ENCODE assay signal across 8 cellular contexts in the genomic region with DNA sequence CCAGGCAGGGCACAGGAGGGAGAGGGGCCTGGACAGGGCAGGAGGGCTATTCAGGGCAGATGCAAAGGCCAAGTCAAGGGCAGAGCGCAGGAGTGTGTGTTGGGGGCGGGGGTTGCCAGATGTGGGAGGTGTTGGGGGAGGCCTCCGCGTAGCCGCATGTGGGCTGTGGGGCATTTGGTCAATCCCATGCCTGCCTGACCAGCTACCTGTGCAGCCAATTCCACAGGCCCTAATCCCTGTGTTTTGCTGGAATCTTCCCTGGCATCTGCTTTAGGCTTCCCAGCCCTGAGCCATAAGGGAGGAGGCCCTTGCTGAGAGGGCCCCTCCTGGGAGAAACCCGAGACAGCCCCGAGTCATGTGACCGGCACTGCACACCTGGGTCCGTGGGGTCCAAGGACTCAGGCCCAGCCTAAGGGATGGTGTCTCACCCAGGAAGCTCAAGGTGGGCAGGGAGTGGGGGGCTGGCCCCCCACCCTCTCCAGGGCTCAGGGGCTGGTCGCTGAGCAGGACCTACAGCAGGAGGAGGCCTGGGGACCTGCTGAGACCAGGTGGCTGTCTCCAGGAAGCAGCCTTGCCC. TPM values are rescaled to one million over a fixed set of nuclear protein-coding genes. Genes with fewer than 3 reads are reported as not detected.
DNase-seq lines count a peak whose midpoint lies in the region; ATAC-seq and TF ChIP-seq lines count a peak whose summit lies in the region.
"Had no signal": no experiment of that assay in that cellular context is flagged by ENCODE, and none has a peak within 500 bp of the region (broad histone marks: within the 10 kb centered on the region; RNA-seq: fewer than 3 reads in every experiment).

No MANE protein-coding gene starts in this region.

- CTCF ChIA-PET in HCT116 (lab: Charles Lee): no interaction called here

- H3K79me2 ChIP-seq in HCT116 (ENCODE audit: insufficient read depth, low read length): no peaks in the 10 kb centered on the region

- H3K4me2 ChIP-seq in HCT116 (ENCODE audit: low read length): no peak overlapping the region

- DNase-seq in HCT116 (ENCODE audit: low read depth, low spot score): no peak
- DNase-seq in NCI-H69 (lab: John Stamatoyannopoulos, UW): peak; percentile 92
- no peak for DNase-seq in esophagus muscularis mucosa (ENCODE audit: extremely low spot score)
- DNase-seq in stimulated activated effector memory CD8-positive, alpha-beta T cell treated with anti-CD3 and anti-CD28 coated beads, Interleukin-12 subunit alpha, Interleukin-12 subunit beta, amount 100 ng/mL, for 72 hours (ENCODE audit: low spot score in 2 of 2): no peak
- DNase-seq in posterior vena cava (ENCODE audit: low spot score): no peak

- H2AFZ ChIP-seq in HCT116 (ENCODE audit: low read depth, low read length, poor library complexity, severe bottlenecking): no peak overlapping the region

- H3K36me3 Mint-ChIP-seq in stimulated activated effector memory CD8-positive, alpha-beta T cell treated with anti-CD3 and anti-CD28 coated beads, Interleukin-12 subunit alpha, Interleukin-12 subunit beta, amount 100 ng/mL, for 72 hours: peaks cover 25% of the 10 kb centered on the region

- H3K9me3 ChIP-seq in HCT116 (ENCODE audit: control insufficient read depth in 1 of 2, insufficient read depth in 1 of 2, low read depth in 1 of 2, low read length in 2 of 2): no peaks in the 10 kb centered on the region
- H3K9me3 ChIP-seq in esophagus muscularis mucosa: no peaks in the 10 kb centered on the region

- BruUV-seq in HCT116 (replicated peaks; lab: Mats Ljungman, UMichigan): no TSS peak

- no peaks in the 10 kb centered on the region for H3K9me2 ChIP-seq in HCT116 (ENCODE audit: insufficient read depth)

- POLR2A ChIA-PET in HCT116 (lab: Charles Lee): no interaction called here

- peak; percentile 6 for ATAC-seq in GM18519 (IDR thresholded peaks at IDR 0.05; ENCODE audit: low FRiP score, unreplicated experiment)
- peak; percentile 23 for ATAC-seq in HCT116
- peak; percentile 1 for ATAC-seq in stimulated activated effector memory CD8-positive, alpha-beta T cell treated with anti-CD3 and anti-CD28 coated beads, Interleukin-12 subunit alpha, Interleukin-12 subunit beta, amount 100 ng/mL, for 72 hours
- ATAC-seq in HG03432 (IDR thresholded peaks at IDR 0.05; ENCODE audit: unreplicated experiment): no peak

- H4K20me1 ChIP-seq in HCT116 (ENCODE audit: insufficient read depth): no peaks in the 10 kb centered on the region

- H3K36me3 ChIP-seq in HCT116 (ENCODE audit: control insufficient read depth in 1 of 2, insufficient read depth in 2 of 2, low read length in 2 of 2) (0 out of 4 replicates have a peak, but pooled peaks cover 0 to under 1% of the 10 kb centered on the region in 2 experiments), esophagus muscularis mucosa (peaks cover 0 to 20% (median 16%) of the 10 kb centered on the region in 4 donors)

- no peak for TF ChIP-seq RAD21 in HCT116 (IDR thresholded peaks at IDR 0.05; ENCODE audit: low read depth)

- peak overlapping the region; percentile 98 for H3K27ac Mint-ChIP-seq in stimulated activated effector memory CD8-positive, alpha-beta T cell treated with anti-CD3 and anti-CD28 coated beads, Interleukin-12 subunit alpha, Interleukin-12 subunit beta, amount 100 ng/mL, for 72 hours

- H3K9me3 Mint-ChIP-seq in stimulated activated effector memory CD8-positive, alpha-beta T cell treated with anti-CD3 and anti-CD28 coated beads, Interleukin-12 subunit alpha, Interleukin-12 subunit beta, amount 100 ng/mL, for 72 hours: no peaks in the 10 kb centered on the region
- H3K9me3 Mint-ChIP-seq: neural crest cell had no signal

- H3K27me3 ChIP-seq in HCT116 (ENCODE audit: insufficient read depth, low read length) (no peaks in the 10 kb centered on the region), esophagus muscularis mucosa (no peaks in the 10 kb centered on the region)

- WGBS in esophagus muscularis mucosa: 75% methylated on average over 8 of the region's 10 CpGs

- no peak for TF ChIP-seq EP300 in esophagus muscularis mucosa (IDR thresholded peaks at IDR 0.05)

- TF ChIP-seq CTCF in HCT116 (IDR thresholded peaks at IDR 0.05 in 2 of 3, conservative IDR thresholded peaks at IDR 0.05 in 1 of 3; ENCODE audit: borderline replicate concordance in 1 of 3, insufficient read depth in 1 of 3, low read depth in 2 of 3, low read length in 2 of 3) (no peak), esophagus muscularis mucosa (IDR thresholded peaks at IDR 0.05) (no peak)

- H3K4me1 Mint-ChIP-seq in stimulated activated effector memory CD8-positive, alpha-beta T cell treated with anti-CD3 and anti-CD28 coated beads, Interleukin-12 subunit alpha, Interleukin-12 subunit beta, amount 100 ng/mL, for 72 hours: peaks cover 51% of the 10 kb centered on the region
- H3K4me1 Mint-ChIP-seq: neural crest cell had no signal

- intact Hi-C loops in HCT116 (cut with micrococcal nuclease) (no loop called here), esophagus muscularis mucosa (cut with DNase I) (no loop called here), posterior vena cava (cut with DNase I) (no loop called here)

- RAD21 ChIA-PET in HCT116 (lab: Charles Lee; ENCODE audit: low non-redundant PET in 1 of 2, low total read pairs in 2 of 2, uncharacterized antibody in 2 of 2, unreplicated experiment in 2 of 2): no interaction called here

- H3K4me3 ChIP-seq in HCT116 (replicated peaks in 1 of 2; ENCODE audit: low read depth in 1 of 2, low read length in 2 of 2) (no peak overlapping the region), esophagus muscularis mucosa (peak overlapping the region in 3 of 4 donors; percentile 10 to 38 (median 29))

- no peak overlapping the region for H3K9ac ChIP-seq in HCT116 (ENCODE audit: low read length)

- H3K4me3 Mint-ChIP-seq in stimulated activated effector memory CD8-positive, alpha-beta T cell treated with anti-CD3 and anti-CD28 coated beads, Interleukin-12 subunit alpha, Interleukin-12 subunit beta, amount 100 ng/mL, for 72 hours: peak overlapping the region; percentile 72
- H3K4me3 Mint-ChIP-seq: neural crest cell had no signal

- no peak for TF ChIP-seq POLR2A in HCT116 (IDR thresholded peaks at IDR 0.05; ENCODE audit: borderline replicate concordance, extremely low read depth, insufficient read depth, insufficient read length)
- TF ChIP-seq POLR2A in esophagus muscularis mucosa (IDR thresholded peaks at IDR 0.05; ENCODE audit: low read depth): no peak

- H3K4me1 ChIP-seq in HCT116 (ENCODE audit: control insufficient read depth in 1 of 2, insufficient read depth in 2 of 2, low read length in 2 of 2): peaks cover 8 to 12% of the 10 kb centered on the region in 2 experiments; a peak in 3 of 4 replicates
- H3K4me1 ChIP-seq in esophagus muscularis mucosa: peaks cover 22 to 34% (median 27%) of the 10 kb centered on the region in 4 donors

- H3K27ac ChIP-seq in HCT116 (ENCODE audit: low read depth, low read length): no peak overlapping the region
- peak overlapping the region; percentile 58 to 80 (median 77) for H3K27ac ChIP-seq in esophagus muscularis mucosa (replicated peaks in 1 of 4)

TF ChIP-seq in HCT116, 20 proteins besides CTCF, POLR2A, EP300 and RAD21:
- TF ChIP-seq EGR1 (IDR thresholded peaks at IDR 0.05; ENCODE audit: low read depth): no peak
- TF ChIP-seq EZH2 (IDR thresholded peaks at IDR 0.05): no peak
- TF ChIP-seq ZFX (IDR thresholded peaks at IDR 0.05): no peak
- TF ChIP-seq POLR2AphosphoS5 (IDR thresholded peaks at IDR 0.05; ENCODE audit: low read depth, low read length): no peak
- no peak for TF ChIP-seq ELF1 (IDR thresholded peaks at IDR 0.05; ENCODE audit: borderline replicate concordance, low read depth)
- TF ChIP-seq ZBTB33 (IDR thresholded peaks at IDR 0.05; ENCODE audit: extremely low read depth, insufficient replicate concordance, low read length): no peak
- no peak for TF ChIP-seq SP1 (IDR thresholded peaks at IDR 0.05; ENCODE audit: low read depth)

RNA-seq across cellular contexts. Expression of gene RFX1, which starts 20.3 kb away (rescaled TPM):
- total RNA-seq in HCT116 (2021; ENCODE audit: unreplicated experiment): 16.3 TPM
- 10.5 and 15.3 TPM in 2 replicates for polyA plus RNA-seq in HCT116 (2012)
- total RNA-seq in esophagus muscularis mucosa: 1 to 10 TPM; 2.9 to 8.9 (median 4.5) TPM
- total RNA-seq in posterior vena cava: 1 to 10 TPM; 7.5 to 7.8 TPM

RNA-seq across cellular contexts. Expression of gene DCAF15, which starts 33.5 kb away (rescaled TPM):
- total RNA-seq in HCT116 (2021; ENCODE audit: unreplicated experiment): 46.2 TPM
- polyA plus RNA-seq in HCT116 (2012): 54.9 and 57.5 TPM in 2 replicates
- 10 to 100 TPM in 3 of 4 donors, 1 to 10 TPM in 1; 9.8 to 23.9 (median 13.4) TPM for total RNA-seq in esophagus muscularis mucosa
- 10 to 100 TPM; 18.8 to 21.0 TPM for total RNA-seq in posterior vena cava

RNA-seq across cellular contexts. Expression of gene RLN3, which starts 42.1 kb away (rescaled TPM):
- total RNA-seq in HCT116 (2021; ENCODE audit: unreplicated experiment): not detected
- polyA plus RNA-seq in HCT116 (2012): not detected in 2 replicates
- total RNA-seq in esophagus muscularis mucosa: not detected
- not detected for total RNA-seq in posterior vena cava
- total RNA-seq: neural crest cell had no signal

RNA-seq across cellular contexts. Expression of gene IL27RA, which starts 45.7 kb away (rescaled TPM):
- 18.3 TPM for total RNA-seq in HCT116 (2021; ENCODE audit: unreplicated experiment)
- 13.6 and 17.7 TPM in 2 replicates for polyA plus RNA-seq in HCT116 (2012)
- total RNA-seq in esophagus muscularis mucosa: 1 to 10 TPM; 3.0 to 5.5 (median 4.5) TPM
- total RNA-seq in posterior vena cava: 1 to 10 TPM; 3.6 to 5.3 TPM

RNA-seq across cellular contexts. Expression of gene PODNL1, which starts 47.6 kb away (rescaled TPM):
- total RNA-seq in HCT116 (2021; ENCODE audit: unreplicated experiment): 0.71 TPM
- polyA plus RNA-seq in HCT116 (2012): 0.61 and 0.98 TPM in 2 replicates
- total RNA-seq in esophagus muscularis mucosa: under 1 TPM in 2 of 4 donors, not detected in 2; 0.66 to 0.69 TPM
- 1 to 10 TPM; 2.4 to 8.7 TPM for total RNA-seq in posterior vena cava

Comparison
In these comparisons a context has a peak if more than half of its experiments do, and no peak if none do; other contexts are left out.
1. H3K4me3 ChIP-seq: peak in esophagus muscularis mucosa (3 of 4); none in HCT116 (0 of 2).